ENCODE assay signal across 14 cellular contexts in genomic region chr14:103539056-103539825, GRCh38. TPM values are rescaled to one million over a fixed set of nuclear protein-coding genes. Genes with fewer than 3 reads are reported as not detected.
DNase-seq lines count a peak whose midpoint lies in the region; ATAC-seq and TF ChIP-seq lines count a peak whose summit lies in the region.
"Had no signal": no experiment of that assay in that cellular context is flagged by ENCODE, and none has a peak within 500 bp of the region (broad histone marks: within the 10 kb centered on the region; RNA-seq: fewer than 3 reads in every experiment).

No MANE protein-coding gene starts in this region.

- intact Hi-C loops in left ventricle myocardium inferior (cut with micrococcal nuclease), result no loop called here

- ATAC-seq in stimulated activated naive B cell treated with anti-CD40 and anti-IgM and Interleukin-4, amounts not matched to agents 10 μg/mL and 1 μg/mL and 100 μg/mL, for 72 hours (replicated peaks), result peak in 1 of 2 donors; percentile 36
- ATAC-seq in HG03196 (IDR thresholded peaks at IDR 0.05; ENCODE audit: unreplicated experiment) (no peak), HG03045 (IDR thresholded peaks at IDR 0.05; ENCODE audit: unreplicated experiment) (no peak)

- H3K9me3 ChIP-seq in HEK293 (ENCODE audit: control insufficient read depth, insufficient read depth, low read depth, low read length) (no peaks in the 10 kb centered on the region), WERI-Rb-1 (ENCODE audit: severe bottlenecking) (no peaks in the 10 kb centered on the region), left ventricle myocardium inferior (replicated peaks) (no peaks in the 10 kb centered on the region)

- peaks cover 4 to 7% of the 10 kb centered on the region in 2 donors for H3K4me1 Mint-ChIP-seq in stimulated activated naive B cell treated with anti-CD40 and anti-IgM and Interleukin-4, amounts not matched to agents 10 μg/mL and 1 μg/mL and 100 μg/mL, for 72 hours
- no peaks in the 10 kb centered on the region for H3K4me1 Mint-ChIP-seq in endothelial cell (ENCODE audit: unreplicated experiment)
- H3K4me1 Mint-ChIP-seq: activated CD4-positive, alpha-beta T cell treated with anti-CD3 and anti-CD28 coated beads, Interleukin-2, amount 10 ng/mL, durations not matched to agents 7 days and 5 days had no signal

- no peak overlapping the region for H3K4me3 ChIP-seq in HEK293 (ENCODE audit: low read depth, low read length)
- H3K4me3 ChIP-seq in WERI-Rb-1 (ENCODE audit: low read depth, low read length), result peak overlapping the region; percentile 5; the same call in 1 of the 2 replicates
- H3K4me3 ChIP-seq in left ventricle myocardium inferior, result no peak overlapping the region

- H3K36me3 ChIP-seq in HEK293 (ENCODE audit: control insufficient read depth in 2 of 2, insufficient read depth in 1 of 2, low read length in 2 of 2), result peaks cover 0 to 5% of the 10 kb centered on the region in 2 experiments; a peak in 1 of 3 replicates
- peaks cover 13% of the 10 kb centered on the region for H3K36me3 ChIP-seq in WERI-Rb-1
- peaks cover 6% of the 10 kb centered on the region for H3K36me3 ChIP-seq in left ventricle myocardium inferior

- H3K4me1 ChIP-seq in HEK293 (ENCODE audit: control insufficient read depth, insufficient read depth, low read length) (0 out of 2 replicates have a peak, but pooled peaks cover 5% of the 10 kb centered on the region), left ventricle myocardium inferior (peaks cover 64% of the 10 kb centered on the region)

- H3K27me3 Mint-ChIP-seq in stimulated activated naive B cell treated with anti-CD40 and anti-IgM and Interleukin-4, amounts not matched to agents 10 μg/mL and 1 μg/mL and 100 μg/mL, for 72 hours, result peaks cover 11 to 14% of the 10 kb centered on the region in 2 donors
- peaks cover 13% of the 10 kb centered on the region for H3K27me3 Mint-ChIP-seq in endothelial cell (ENCODE audit: unreplicated experiment)
- H3K27me3 Mint-ChIP-seq: activated CD4-positive, alpha-beta T cell treated with anti-CD3 and anti-CD28 coated beads, Interleukin-2, amount 10 ng/mL, durations not matched to agents 7 days and 5 days had no signal

- peak overlapping the region; percentile 20 for H3K27ac Mint-ChIP-seq in stimulated activated naive B cell treated with anti-CD40 and anti-IgM and Interleukin-4, amounts not matched to agents 10 μg/mL and 1 μg/mL and 100 μg/mL, for 72 hours
- H3K27ac Mint-ChIP-seq in endothelial cell (ENCODE audit: unreplicated experiment), result no peak overlapping the region
- H3K27ac Mint-ChIP-seq: activated CD4-positive, alpha-beta T cell treated with anti-CD3 and anti-CD28 coated beads, Interleukin-2, amount 10 ng/mL, durations not matched to agents 7 days and 5 days had no signal

- CTCF ChIA-PET in HEK293 (lab: Yijun Ruan, JAX), result interaction anchor here (1.3 kb wide), 1 partner anchor 21 kb away, joined by 3 read pairs; no protein-coding TSS in a partner anchor

- peak; percentile 62 for DNase-seq in WERI-Rb-1
- no peak for DNase-seq in left ventricle myocardium inferior
- DNase-seq in stimulated activated naive B cell treated with anti-CD40 and anti-IgM and Interleukin-4, amounts not matched to agents 10 μg/mL and 1 μg/mL and 100 μg/mL, for 72 hours, result no peak
- no peak for DNase-seq in endothelial cell (ENCODE audit: low spot score)
- DNase-seq in middle frontal gyrus (ENCODE audit: extremely low spot score, low spot score), result no peak
- DNase-seq: activated CD4-positive, alpha-beta T cell treated with anti-CD3 and anti-CD28 coated beads, Interleukin-2, amount 10 ng/mL, durations not matched to agents 7 days and 5 days; activated gamma-delta T cell; effector CD8-positive, alpha-beta T cell; NCI-H187; RPMI8226; stimulated activated naive CD4-positive, alpha-beta T cell had no signal

- H3K36me3 Mint-ChIP-seq in stimulated activated naive B cell treated with anti-CD40 and anti-IgM and Interleukin-4, amounts not matched to agents 10 μg/mL and 1 μg/mL and 100 μg/mL, for 72 hours, result peaks cover 0 to 11% of the 10 kb centered on the region in 2 donors
- no peaks in the 10 kb centered on the region for H3K36me3 Mint-ChIP-seq in endothelial cell (ENCODE audit: low read depth, unreplicated experiment)

- no peak overlapping the region for H3K4me3 Mint-ChIP-seq in stimulated activated naive B cell treated with anti-CD40 and anti-IgM and Interleukin-4, amounts not matched to agents 10 μg/mL and 1 μg/mL and 100 μg/mL, for 72 hours
- H3K4me3 Mint-ChIP-seq in endothelial cell (ENCODE audit: unreplicated experiment), result no peak overlapping the region
- H3K4me3 Mint-ChIP-seq: activated CD4-positive, alpha-beta T cell treated with anti-CD3 and anti-CD28 coated beads, Interleukin-2, amount 10 ng/mL, durations not matched to agents 7 days and 5 days had no signal

- 0 out of 2 replicates have a peak, but pooled peaks have one; percentile 20 for TF ChIP-seq CTCF in HEK293 (tag by site-specific recombination; IDR thresholded peaks at IDR 0.05)
- TF ChIP-seq CTCF in WERI-Rb-1 (IDR thresholded peaks at IDR 0.05; ENCODE audit: low read depth, low read length), result peak; percentile 43
- TF ChIP-seq CTCF in left ventricle myocardium inferior (IDR thresholded peaks at IDR 0.05; ENCODE audit: borderline replicate concordance), result no peak
- TF ChIP-seq CTCF in endothelial cell (IDR thresholded peaks at IDR 0.05; ENCODE audit: unreplicated experiment), result no peak

- no peak overlapping the region for H3K27ac ChIP-seq in HEK293 (ENCODE audit: extremely low read depth, low read depth, low read length)
- peak overlapping the region; percentile 94 for H3K27ac ChIP-seq in WERI-Rb-1
- H3K27ac ChIP-seq in left ventricle myocardium inferior (replicated peaks), result peak overlapping the region; percentile 84

- no peaks in the 10 kb centered on the region for H3K9me3 Mint-ChIP-seq in stimulated activated naive B cell treated with anti-CD40 and anti-IgM and Interleukin-4, amounts not matched to agents 10 μg/mL and 1 μg/mL and 100 μg/mL, for 72 hours
- no peaks in the 10 kb centered on the region for H3K9me3 Mint-ChIP-seq in endothelial cell (ENCODE audit: unreplicated experiment)
- H3K9me3 Mint-ChIP-seq: activated CD4-positive, alpha-beta T cell treated with anti-CD3 and anti-CD28 coated beads, Interleukin-2, amount 10 ng/mL, durations not matched to agents 7 days and 5 days had no signal

- no peaks in the 10 kb centered on the region for H3K27me3 ChIP-seq in WERI-Rb-1 (ENCODE audit: insufficient read depth, low read depth, severe bottlenecking)
- H3K27me3 ChIP-seq in left ventricle myocardium inferior (ENCODE audit: low read depth), result no peaks in the 10 kb centered on the region

- POLR2A ChIA-PET in HEK293 (lab: Yijun Ruan, JAX), result interaction anchor here (0.7 to 4.9 kb wide), 3 partner anchors 17 to 21 kb away, joined by 3 to 24 read pairs (median 3); partner anchors contain the start of gene CKB

TF ChIP-seq in HEK293, 187 proteins besides CTCF, POLR2A, EP300 and RAD21:
- TF ChIP-seq ZNF600 (tag by site-specific recombination; IDR thresholded peaks at IDR 0.05) (0 out of 2 replicates have a peak, but pooled peaks have one; percentile 19), ZNF391 (tag by site-specific recombination; IDR thresholded peaks at IDR 0.05; ENCODE audit: borderline replicate concordance, low read depth) (peak; percentile 65; the same call in 1 of the 2 replicates), ZNF423 (tag by site-specific recombination; IDR thresholded peaks at IDR 0.05) (no peak)

RNA-seq across cellular contexts. Expression of gene TRMT61A, which starts 10.2 kb away (rescaled TPM):
- total RNA-seq in left ventricle myocardium inferior (5.9 TPM), endothelial cell (ENCODE audit: unreplicated experiment) (6.1 TPM)

RNA-seq across cellular contexts. Expression of gene CKB, which starts 16.6 kb away (rescaled TPM):
- total RNA-seq in left ventricle myocardium inferior (661 TPM), endothelial cell (ENCODE audit: unreplicated experiment) (23.1 TPM)

RNA-seq across cellular contexts. Expression of gene BAG5, which starts 23.2 kb away (rescaled TPM):
- total RNA-seq in left ventricle myocardium inferior (16.7 TPM), endothelial cell (ENCODE audit: unreplicated experiment) (39.9 TPM)

RNA-seq across cellular contexts. Expression of gene COA8, which starts 23.5 kb away (rescaled TPM):
- total RNA-seq in left ventricle myocardium inferior (48.3 TPM), endothelial cell (ENCODE audit: unreplicated experiment) (45.2 TPM)

Comparison
In these comparisons a context has a peak if more than half of its experiments do, and no peak if none do; other contexts are left out.
1. CTCF ChIP-seq: peak in HEK293 (single experiment) and WERI-Rb-1 (single experiment); none in left ventricle myocardium inferior (single experiment) and endothelial cell (single experiment).
2. RNA of gene CKB, which starts 16.6 kb away (total RNA-seq): 661 TPM in left ventricle myocardium inferior (single experiment); 23.1 TPM in endothelial cell (single experiment); every median in the first group is over 10 times any median in the second.